ENCODE assay signal across 8 cellular contexts in genomic region chr6:156976144-156977088, GRCh38.
DNase-seq lines count a peak whose midpoint lies in the region; ATAC-seq lines count a peak whose summit lies in the region.

No MANE protein-coding gene starts in this region.

- H3K27ac ChIP-seq in SK-N-MC: peak overlapping the region; percentile 93

- peaks cover 37% of the 10 kb centered on the region for H3K4me1 Mint-ChIP-seq in T-helper 1 cell treated with Interleukin-12 subunit alpha and Interleukin-12 subunit beta and Interleukin-4 antibody, amounts not matched to agents 30 μg/mL and 1 μg/mL, for 36 hours (ENCODE audit: low read depth)
- H3K4me1 Mint-ChIP-seq in stimulated activated naive B cell treated with anti-CD40 and anti-IgM and Interleukin-4, amounts not matched to agents 10 μg/mL and 1 μg/mL and 100 μg/mL, for 72 hours: peaks cover 47 to 86% of the 10 kb centered on the region in 2 donors

- peaks cover 1% of the 10 kb centered on the region for H3K36me3 Mint-ChIP-seq in T-helper 1 cell treated with Interleukin-12 subunit alpha and Interleukin-12 subunit beta and Interleukin-4 antibody, amounts not matched to agents 30 μg/mL and 1 μg/mL, for 36 hours (ENCODE audit: low read depth)
- peaks cover 3 to 17% of the 10 kb centered on the region in 2 donors for H3K36me3 Mint-ChIP-seq in stimulated activated naive B cell treated with anti-CD40 and anti-IgM and Interleukin-4, amounts not matched to agents 10 μg/mL and 1 μg/mL and 100 μg/mL, for 72 hours

- H3K36me3 ChIP-seq in SK-N-MC (ENCODE audit: insufficient read depth, low read length): no peaks in the 10 kb centered on the region

- peak overlapping the region; percentile 74 for H3K4me3 Mint-ChIP-seq in T-helper 1 cell treated with Interleukin-12 subunit alpha and Interleukin-12 subunit beta and Interleukin-4 antibody, amounts not matched to agents 30 μg/mL and 1 μg/mL, for 36 hours
- peak overlapping the region; percentile 83 for H3K4me3 Mint-ChIP-seq in stimulated activated naive B cell treated with anti-CD40 and anti-IgM and Interleukin-4, amounts not matched to agents 10 μg/mL and 1 μg/mL and 100 μg/mL, for 72 hours

- no peaks in the 10 kb centered on the region for H3K9me3 Mint-ChIP-seq in T-helper 1 cell treated with Interleukin-12 subunit alpha and Interleukin-12 subunit beta and Interleukin-4 antibody, amounts not matched to agents 30 μg/mL and 1 μg/mL, for 36 hours
- peaks cover 0 to 3% of the 10 kb centered on the region in 2 donors for H3K9me3 Mint-ChIP-seq in stimulated activated naive B cell treated with anti-CD40 and anti-IgM and Interleukin-4, amounts not matched to agents 10 μg/mL and 1 μg/mL and 100 μg/mL, for 72 hours

- peak overlapping the region; percentile 69 for H3K27ac Mint-ChIP-seq in T-helper 1 cell treated with Interleukin-12 subunit alpha and Interleukin-12 subunit beta and Interleukin-4 antibody, amounts not matched to agents 30 μg/mL and 1 μg/mL, for 36 hours
- H3K27ac Mint-ChIP-seq in stimulated activated naive B cell treated with anti-CD40 and anti-IgM and Interleukin-4, amounts not matched to agents 10 μg/mL and 1 μg/mL and 100 μg/mL, for 72 hours: peak overlapping the region; percentile 92

- H3K9me3 ChIP-seq in SK-N-MC (ENCODE audit: low read depth, low read length): no peaks in the 10 kb centered on the region

- H3K4me3 ChIP-seq in SK-N-MC: peak overlapping the region; percentile 67

- peak; percentile 41 to 51 for ATAC-seq in stimulated activated naive B cell treated with anti-CD40 and anti-IgM and Interleukin-4, amounts not matched to agents 10 μg/mL and 1 μg/mL and 100 μg/mL, for 72 hours (replicated peaks)

- no peaks in the 10 kb centered on the region for H3K27me3 Mint-ChIP-seq in T-helper 1 cell treated with Interleukin-12 subunit alpha and Interleukin-12 subunit beta and Interleukin-4 antibody, amounts not matched to agents 30 μg/mL and 1 μg/mL, for 36 hours (ENCODE audit: low read depth)
- no peaks in the 10 kb centered on the region for H3K27me3 Mint-ChIP-seq in stimulated activated naive B cell treated with anti-CD40 and anti-IgM and Interleukin-4, amounts not matched to agents 10 μg/mL and 1 μg/mL and 100 μg/mL, for 72 hours

- no peak for DNase-seq in T-helper 1 cell
- DNase-seq in SK-N-MC (ENCODE audit: low read depth, low spot score): no peak
- DNase-seq in globus pallidus (ENCODE audit: low spot score): peak; percentile 29
- DNase-seq in stimulated activated naive B cell treated with anti-CD40 and anti-IgM and Interleukin-4, amounts not matched to agents 10 μg/mL and 1 μg/mL and 100 μg/mL, for 72 hours: no peak
- DNase-seq in activated CD4-positive, CD25-positive, alpha-beta regulatory T cell (lab: John Stamatoyannopoulos, UW): no peak
- no peak for DNase-seq in activated gamma-delta T cell (lab: John Stamatoyannopoulos, UW)
- DNase-seq in stimulated activated CD4-positive, alpha-beta T cell treated with anti-CD3 and anti-CD28 coated beads, Interleukin-4, amount 100 ng/mL, for 1 hour: no peak

- H3K9ac ChIP-seq in SK-N-MC (ENCODE audit: insufficient read length): peak overlapping the region; percentile 72
